Comparison of ENCODE assay signal across 8 cellular contexts in genomic region chr1:169595764-169596711, GRCh38. TPM values are rescaled to one million over a fixed set of nuclear protein-coding genes. Genes with fewer than 3 reads are reported as not detected.
DNase-seq lines count a peak whose midpoint lies in the region; ATAC-seq and TF ChIP-seq lines count a peak whose summit lies in the region.

No MANE protein-coding gene starts in this region.

- no peak for TF ChIP-seq CTCF in HFFc6 (IDR thresholded peaks at IDR 0.05)

- H3K36me3 Mint-ChIP-seq in HFFc6 (ENCODE audit: low read depth): no peaks in the 10 kb centered on the region
- no peaks in the 10 kb centered on the region for H3K36me3 Mint-ChIP-seq in activated T-helper 17 cell treated with anti-CD3 and anti-CD28 coated beads, Interleukin-2, amount 50 U/mL, for 72 hours (ENCODE audit: low read depth)

- no peak overlapping the region for H3K4me3 Mint-ChIP-seq in HFFc6
- H3K4me3 Mint-ChIP-seq in activated T-helper 17 cell treated with anti-CD3 and anti-CD28 coated beads, Interleukin-2, amount 50 U/mL, for 72 hours: no peak overlapping the region

- ATAC-seq in activated T-helper 17 cell treated with anti-CD3 and anti-CD28 coated beads, Interleukin-2, amount 50 U/mL, for 72 hours (replicated peaks): peak; percentile 17
- ATAC-seq in GM18867 (IDR thresholded peaks at IDR 0.05; ENCODE audit: unreplicated experiment): no peak
- no peak for ATAC-seq in HG02938 (IDR thresholded peaks at IDR 0.05; ENCODE audit: unreplicated experiment)
- ATAC-seq in HG02588 (IDR thresholded peaks at IDR 0.05; ENCODE audit: unreplicated experiment): no peak

- H3K9me3 Mint-ChIP-seq in HFFc6: no peaks in the 10 kb centered on the region
- no peaks in the 10 kb centered on the region for H3K9me3 Mint-ChIP-seq in activated T-helper 17 cell treated with anti-CD3 and anti-CD28 coated beads, Interleukin-2, amount 50 U/mL, for 72 hours

- DNase-seq in EH (ENCODE audit: low read depth) (peak; percentile 39), HFFc6 (peak; percentile 16), kidney glomerular epithelial cell (lab: John Stamatoyannopoulos, UW) (peak; percentile 65), posterior vena cava (ENCODE audit: low spot score) (no peak)

- no peaks in the 10 kb centered on the region for H3K4me1 Mint-ChIP-seq in HFFc6 (ENCODE audit: low read depth)
- peaks cover 38% of the 10 kb centered on the region for H3K4me1 Mint-ChIP-seq in activated T-helper 17 cell treated with anti-CD3 and anti-CD28 coated beads, Interleukin-2, amount 50 U/mL, for 72 hours

- peaks cover 5% of the 10 kb centered on the region for H3K27me3 Mint-ChIP-seq in HFFc6 (ENCODE audit: insufficient read depth)
- H3K27me3 Mint-ChIP-seq in activated T-helper 17 cell treated with anti-CD3 and anti-CD28 coated beads, Interleukin-2, amount 50 U/mL, for 72 hours: no peaks in the 10 kb centered on the region

- intact Hi-C loops in posterior vena cava (cut with DNase I): no loop called here

- H3K27ac Mint-ChIP-seq in HFFc6: no peak overlapping the region
- H3K27ac Mint-ChIP-seq in activated T-helper 17 cell treated with anti-CD3 and anti-CD28 coated beads, Interleukin-2, amount 50 U/mL, for 72 hours: no peak overlapping the region

RNA-seq across cellular contexts. Expression of gene F5, which starts 9.8 kb away (rescaled TPM):
- total RNA-seq in HFFc6 (2021; fragmentation: NEBNext Ultra II Directional; extraction: Animal tissue kit (Norgen Biotek cat#: 25700)): not detected
- total RNA-seq in activated T-helper 17 cell treated with anti-CD3 and anti-CD28 coated beads, Interleukin-2, amount 50 U/mL, for 72 hours: 100 to 1,000 TPM in 1 of 2 donors, 10 to 100 TPM in 1; 55.2 to 144 TPM
- total RNA-seq in posterior vena cava: 1 to 10 TPM in 1 of 2 donors, under 1 TPM in 1; 1.00 to 2.5 TPM

RNA-seq across cellular contexts. Expression of gene SELP, which starts 33.9 kb away (rescaled TPM):
- not detected for total RNA-seq in HFFc6 (2021; fragmentation: NEBNext Ultra II Directional; extraction: Animal tissue kit (Norgen Biotek cat#: 25700))
- total RNA-seq in activated T-helper 17 cell treated with anti-CD3 and anti-CD28 coated beads, Interleukin-2, amount 50 U/mL, for 72 hours: under 1 TPM; 0.39 to 0.90 TPM
- total RNA-seq in posterior vena cava: 10 to 100 TPM; 14.2 to 23.8 TPM

Comparison
In these comparisons a context has a peak if more than half of its experiments do, and no peak if none do; other contexts are left out.
1. RNA of gene F5, which starts 9.8 kb away (total RNA-seq): 55.2 to 144 TPM in activated T-helper 17 cell treated with anti-CD3 and anti-CD28 coated beads, Interleukin-2, amount 50 U/mL, for 72 hours; 1.00 to 2.5 TPM in posterior vena cava and not detected in HFFc6; every median in the first group is over 10 times any median in the second.
2. RNA of gene SELP, which starts 33.9 kb away (total RNA-seq): 14.2 to 23.8 TPM in posterior vena cava; 0.39 to 0.90 TPM in activated T-helper 17 cell treated with anti-CD3 and anti-CD28 coated beads, Interleukin-2, amount 50 U/mL, for 72 hours and not detected in HFFc6; every median in the first group is over 4 times any median in the second.